In genomic region chr7:36755484-36755883, GRCh38 we compare ENCODE assay signal across 22 cellular contexts. TPM values are rescaled to one million over a fixed set of nuclear protein-coding genes. Genes with fewer than 3 reads are reported as not detected.
"Had no signal": no experiment of that assay in that cellular context is flagged by ENCODE, and none has a peak within 500 bp of the region (broad histone marks: within the 10 kb centered on the region; RNA-seq: fewer than 3 reads in every experiment).

No MANE protein-coding gene starts in this region.

- H3K27me3 Mint-ChIP-seq: activated naive CD8-positive, alpha-beta T cell; effector memory CD8-positive, alpha-beta T cell had no signal

- H3K4me3 Mint-ChIP-seq: activated naive CD8-positive, alpha-beta T cell; effector memory CD8-positive, alpha-beta T cell; neural crest cell had no signal

- ATAC-seq: effector memory CD8-positive, alpha-beta T cell; esophagus mucosa; naive thymus-derived CD4-positive, alpha-beta T cell; right lobe of liver had no signal

- FAIRE-seq: colon, endothelial cell of umbilical vein had no signal

- DNase-seq: activated naive CD4-positive, alpha-beta T cell; activated T-cell treated with anti-CD3 and anti-CD28 coated beads, Interleukin-2, amount 50 U/mL, for 1 hour; adrenal gland; brain microvascular endothelial cell; caudate nucleus; dorsolateral prefrontal cortex; effector memory CD8-positive, alpha-beta T cell; foreskin melanocyte; hypothalamus; mesenchymal stem cell; naive thymus-derived CD4-positive, alpha-beta T cell; occipital lobe; right lobe of liver; stimulated activated CD4-positive, alpha-beta T cell treated with anti-CD3 and anti-CD28 coated beads, Interleukin-1b, Interleukin-23, amount 100 ng/mL, for 48 hours; T-helper 9 cell; trophoblast cell; uterus had no signal

- H3K27ac Mint-ChIP-seq: activated naive CD8-positive, alpha-beta T cell; effector memory CD8-positive, alpha-beta T cell had no signal

- H3K9me3 Mint-ChIP-seq: effector memory CD8-positive, alpha-beta T cell; naive thymus-derived CD4-positive, alpha-beta T cell; neural crest cell had no signal

RNA-seq across cellular contexts. Expression of gene AOAH, which starts 31.2 kb away (rescaled TPM):
- total RNA-seq: endothelial cell of umbilical vein, neural crest cell had no signal
